Comparison of ENCODE assay signal across 9 cellular contexts in genomic region chr2:134460583-134460998, GRCh38.
A peak's percentile ranks its signal among the peaks of the same experiment; 100 is the strongest.
DNase-seq lines count a peak whose midpoint lies in the region; ATAC-seq and TF ChIP-seq lines count a peak whose summit lies in the region.
"Had no signal": no experiment of that assay in that cellular context is flagged by ENCODE, and none has a peak within 500 bp of the region (broad histone marks: within the 10 kb centered on the region; RNA-seq: fewer than 3 reads in every experiment).

No MANE protein-coding gene starts in this region.

- H3K27ac Mint-ChIP-seq in natural killer cell treated with Interleukin-12 subunit alpha and Interleukin-12 subunit beta and Interleukin-15 and Interleukin-18, amount 100 ng/mL, for 72 hours, result peak overlapping the region in 1 of 2 donors; percentile 56

- peak; percentile 88 for ATAC-seq in GM18499 (IDR thresholded peaks at IDR 0.05; ENCODE audit: insufficient read depth, unreplicated experiment)
- ATAC-seq in HG02840 (IDR thresholded peaks at IDR 0.05; ENCODE audit: low FRiP score, unreplicated experiment), result peak; percentile 76
- ATAC-seq in mucosa of descending colon, result peak; percentile 78
- no peak for ATAC-seq in natural killer cell treated with Interleukin-12 subunit alpha and Interleukin-12 subunit beta and Interleukin-15 and Interleukin-18, amount 100 ng/mL, for 72 hours

- no peak overlapping the region; the same call in 1 of the 2 replicates for H3K27ac ChIP-seq in WERI-Rb-1
- no peak overlapping the region for H3K27ac ChIP-seq in esophagus squamous epithelium

- intact Hi-C loops in esophagus squamous epithelium (cut with DNase I), result no loop called here
- intact Hi-C loops in mucosa of descending colon (cut with DNase I, micrococcal nuclease), result no loop called here

- no peak for TF ChIP-seq POLR2A in esophagus squamous epithelium (IDR thresholded peaks at IDR 0.05)

- no peaks in the 10 kb centered on the region for H3K9me3 Mint-ChIP-seq in natural killer cell treated with Interleukin-12 subunit alpha and Interleukin-12 subunit beta and Interleukin-15 and Interleukin-18, amount 100 ng/mL, for 72 hours
- H3K9me3 Mint-ChIP-seq: naive thymus-derived CD8-positive, alpha-beta T cell had no signal

- no peak overlapping the region for H3K4me3 ChIP-seq in AG10803 (ENCODE audit: low read length)
- H3K4me3 ChIP-seq in WERI-Rb-1 (ENCODE audit: low read depth, low read length), result no peak overlapping the region
- H3K4me3 ChIP-seq in esophagus squamous epithelium, result no peak overlapping the region
- H3K4me3 ChIP-seq in mucosa of descending colon, result no peak overlapping the region

- H3K27me3 ChIP-seq in WERI-Rb-1 (ENCODE audit: insufficient read depth, low read depth, severe bottlenecking) (no peaks in the 10 kb centered on the region), esophagus squamous epithelium (no peaks in the 10 kb centered on the region)

- H3K4me1 Mint-ChIP-seq in natural killer cell treated with Interleukin-12 subunit alpha and Interleukin-12 subunit beta and Interleukin-15 and Interleukin-18, amount 100 ng/mL, for 72 hours (ENCODE audit: low read depth in 2 of 2), result no peaks in the 10 kb centered on the region

- no peak overlapping the region for H3K4me3 Mint-ChIP-seq in natural killer cell treated with Interleukin-12 subunit alpha and Interleukin-12 subunit beta and Interleukin-15 and Interleukin-18, amount 100 ng/mL, for 72 hours
- H3K4me3 Mint-ChIP-seq: naive thymus-derived CD8-positive, alpha-beta T cell had no signal

- H3K4me1 ChIP-seq in esophagus squamous epithelium (no peaks in the 10 kb centered on the region), mucosa of descending colon (ENCODE audit: low read depth) (no peaks in the 10 kb centered on the region)

- DNase-seq in AG10803 (ENCODE audit: low read depth) (peak; percentile 55), NCI-H1930 (lab: John Stamatoyannopoulos, UW) (peak; percentile 6 to 20), WERI-Rb-1 (peak; percentile 85), esophagus squamous epithelium (lab: John Stamatoyannopoulos, UW) (no peak), mucosa of descending colon (peak in 2 of 3 donors; percentile 46 to 51)
- no peak for DNase-seq in natural killer cell treated with Interleukin-12 subunit alpha and Interleukin-12 subunit beta and Interleukin-15 and Interleukin-18, amount 100 ng/mL, for 72 hours (ENCODE audit: low spot score)

- WGBS in esophagus squamous epithelium, 2 donors, result 32% methylated on average over 3 of the region's 8 CpGs; no CpG with 5 or more reads in 1 of the 2 donors

- H3K9me3 ChIP-seq in WERI-Rb-1 (ENCODE audit: severe bottlenecking), result no peaks in the 10 kb centered on the region
- no peaks in the 10 kb centered on the region for H3K9me3 ChIP-seq in esophagus squamous epithelium
- H3K9me3 ChIP-seq in mucosa of descending colon, result no peaks in the 10 kb centered on the region

- no peaks in the 10 kb centered on the region for H3K27me3 Mint-ChIP-seq in natural killer cell treated with Interleukin-12 subunit alpha and Interleukin-12 subunit beta and Interleukin-15 and Interleukin-18, amount 100 ng/mL, for 72 hours
- H3K27me3 Mint-ChIP-seq: naive thymus-derived CD8-positive, alpha-beta T cell had no signal

- H3K36me3 Mint-ChIP-seq in natural killer cell treated with Interleukin-12 subunit alpha and Interleukin-12 subunit beta and Interleukin-15 and Interleukin-18, amount 100 ng/mL, for 72 hours, result no peaks in the 10 kb centered on the region
- H3K36me3 Mint-ChIP-seq: naive thymus-derived CD8-positive, alpha-beta T cell had no signal

- peak; percentile 65 for TF ChIP-seq CTCF in AG10803 (conservative IDR thresholded peaks at IDR 0.05; ENCODE audit: low read length)
- TF ChIP-seq CTCF in WERI-Rb-1 (IDR thresholded peaks at IDR 0.05; ENCODE audit: low read depth, low read length), result peak; percentile 98
- peak; percentile 25 to 77 (median 52) for TF ChIP-seq CTCF in esophagus squamous epithelium (IDR thresholded peaks at IDR 0.05)
- no peak for TF ChIP-seq CTCF in mucosa of descending colon (IDR thresholded peaks at IDR 0.05)

- H3K36me3 ChIP-seq in WERI-Rb-1, result no peaks in the 10 kb centered on the region
- no peaks in the 10 kb centered on the region for H3K36me3 ChIP-seq in esophagus squamous epithelium
- H3K36me3 ChIP-seq in mucosa of descending colon (ENCODE audit: low read depth), result no peaks in the 10 kb centered on the region

Comparison
In these comparisons a context has a peak if more than half of its experiments do, and no peak if none do; other contexts are left out.
1. DNase-seq: peak in AG10803 (single experiment), NCI-H1930 (2 of 2), WERI-Rb-1 (single experiment) and mucosa of descending colon (2 of 3); none in esophagus squamous epithelium (single experiment) and natural killer cell treated with Interleukin-12 subunit alpha and Interleukin-12 subunit beta and Interleukin-15 and Interleukin-18, amount 100 ng/mL, for 72 hours (single experiment).
2. ATAC-seq: peak in GM18499 (single experiment), HG02840 (single experiment) and mucosa of descending colon (single experiment); none in natural killer cell treated with Interleukin-12 subunit alpha and Interleukin-12 subunit beta and Interleukin-15 and Interleukin-18, amount 100 ng/mL, for 72 hours (0 of 2).